1 cellular context compared by ENCODE assay signal in the genomic region with DNA sequence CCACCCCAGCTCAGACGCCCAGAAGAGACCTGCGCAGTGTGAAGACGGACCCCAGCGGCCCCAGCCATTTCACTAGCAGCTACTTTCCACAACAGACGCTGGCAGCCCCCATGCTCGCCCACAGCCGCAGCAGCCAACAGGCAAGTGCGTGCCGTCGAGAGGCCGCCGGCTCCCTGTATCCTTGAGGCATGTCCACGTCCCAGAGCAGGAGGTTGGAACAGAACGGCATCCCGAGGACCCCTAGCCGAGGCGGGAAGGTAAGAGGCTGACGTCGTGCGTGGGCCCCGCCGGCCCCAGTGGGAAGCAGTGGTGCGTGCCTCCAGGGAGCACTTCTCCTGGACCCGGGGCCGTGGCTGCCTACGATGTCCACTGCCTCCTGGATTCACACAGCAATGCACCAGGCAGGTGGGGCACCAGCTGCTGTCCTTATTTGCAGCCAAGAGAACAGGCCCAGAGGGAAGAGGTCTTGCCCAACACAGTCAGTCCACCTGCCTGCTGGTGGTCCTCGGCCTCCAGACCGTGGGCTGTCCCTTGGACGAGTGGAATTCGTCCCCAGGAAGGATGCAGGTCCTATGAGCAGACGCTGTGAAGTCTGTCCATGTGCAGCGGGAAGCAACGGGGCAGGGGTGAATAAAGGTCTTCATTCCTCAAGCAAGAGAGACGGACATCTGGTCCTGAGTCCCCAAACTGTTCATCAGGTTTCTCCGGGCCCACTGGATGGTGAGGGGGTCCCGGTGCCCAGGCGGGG.
TF ChIP-seq lines count a peak whose summit lies in the region.

No MANE protein-coding gene starts in this region.

TF ChIP-seq in K562, 482 proteins besides CTCF, POLR2A, EP300 and RAD21 (continued from another document):
- TF ChIP-seq, protein P1, sequence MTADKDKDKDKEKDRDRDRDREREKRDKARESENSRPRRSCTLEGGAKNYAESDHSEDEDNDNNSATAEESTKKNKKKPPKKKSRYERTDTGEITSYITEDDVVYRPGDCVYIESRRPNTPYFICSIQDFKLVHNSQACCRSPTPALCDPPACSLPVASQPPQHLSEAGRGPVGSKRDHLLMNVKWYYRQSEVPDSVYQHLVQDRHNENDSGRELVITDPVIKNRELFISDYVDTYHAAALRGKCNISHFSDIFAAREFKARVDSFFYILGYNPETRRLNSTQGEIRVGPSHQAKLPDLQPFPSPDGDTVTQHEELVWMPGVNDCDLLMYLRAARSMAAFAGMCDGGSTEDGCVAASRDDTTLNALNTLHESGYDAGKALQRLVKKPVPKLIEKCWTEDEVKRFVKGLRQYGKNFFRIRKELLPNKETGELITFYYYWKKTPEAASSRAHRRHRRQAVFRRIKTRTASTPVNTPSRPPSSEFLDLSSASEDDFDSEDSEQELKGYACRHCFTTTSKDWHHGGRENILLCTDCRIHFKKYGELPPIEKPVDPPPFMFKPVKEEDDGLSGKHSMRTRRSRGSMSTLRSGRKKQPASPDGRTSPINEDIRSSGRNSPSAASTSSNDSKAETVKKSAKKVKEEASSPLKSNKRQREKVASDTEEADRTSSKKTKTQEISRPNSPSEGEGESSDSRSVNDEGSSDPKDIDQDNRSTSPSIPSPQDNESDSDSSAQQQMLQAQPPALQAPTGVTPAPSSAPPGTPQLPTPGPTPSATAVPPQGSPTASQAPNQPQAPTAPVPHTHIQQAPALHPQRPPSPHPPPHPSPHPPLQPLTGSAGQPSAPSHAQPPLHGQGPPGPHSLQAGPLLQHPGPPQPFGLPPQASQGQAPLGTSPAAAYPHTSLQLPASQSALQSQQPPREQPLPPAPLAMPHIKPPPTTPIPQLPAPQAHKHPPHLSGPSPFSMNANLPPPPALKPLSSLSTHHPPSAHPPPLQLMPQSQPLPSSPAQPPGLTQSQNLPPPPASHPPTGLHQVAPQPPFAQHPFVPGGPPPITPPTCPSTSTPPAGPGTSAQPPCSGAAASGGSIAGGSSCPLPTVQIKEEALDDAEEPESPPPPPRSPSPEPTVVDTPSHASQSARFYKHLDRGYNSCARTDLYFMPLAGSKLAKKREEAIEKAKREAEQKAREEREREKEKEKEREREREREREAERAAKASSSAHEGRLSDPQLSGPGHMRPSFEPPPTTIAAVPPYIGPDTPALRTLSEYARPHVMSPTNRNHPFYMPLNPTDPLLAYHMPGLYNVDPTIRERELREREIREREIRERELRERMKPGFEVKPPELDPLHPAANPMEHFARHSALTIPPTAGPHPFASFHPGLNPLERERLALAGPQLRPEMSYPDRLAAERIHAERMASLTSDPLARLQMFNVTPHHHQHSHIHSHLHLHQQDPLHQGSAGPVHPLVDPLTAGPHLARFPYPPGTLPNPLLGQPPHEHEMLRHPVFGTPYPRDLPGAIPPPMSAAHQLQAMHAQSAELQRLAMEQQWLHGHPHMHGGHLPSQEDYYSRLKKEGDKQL (CRISPR knock-in tag; IDR thresholded peaks at IDR 0.05; ENCODE audit: borderline replicate concordance): no peak
- TF ChIP-seq POLR2G (IDR thresholded peaks at IDR 0.05; ENCODE audit: low read depth, low read length): peak; percentile 84
- no peak for TF ChIP-seq GTF2A2 (tag; IDR thresholded peaks at IDR 0.05)
- TF ChIP-seq ESRRB (CRISPR knock-in tag; IDR thresholded peaks at IDR 0.05; ENCODE audit: borderline replicate concordance): no peak
- TF ChIP-seq TAF1 (IDR thresholded peaks at IDR 0.05; ENCODE audit: control insufficient read depth, extremely low read depth, insufficient read depth, low read length, severe bottlenecking): no peak
- TF ChIP-seq, protein P2, sequence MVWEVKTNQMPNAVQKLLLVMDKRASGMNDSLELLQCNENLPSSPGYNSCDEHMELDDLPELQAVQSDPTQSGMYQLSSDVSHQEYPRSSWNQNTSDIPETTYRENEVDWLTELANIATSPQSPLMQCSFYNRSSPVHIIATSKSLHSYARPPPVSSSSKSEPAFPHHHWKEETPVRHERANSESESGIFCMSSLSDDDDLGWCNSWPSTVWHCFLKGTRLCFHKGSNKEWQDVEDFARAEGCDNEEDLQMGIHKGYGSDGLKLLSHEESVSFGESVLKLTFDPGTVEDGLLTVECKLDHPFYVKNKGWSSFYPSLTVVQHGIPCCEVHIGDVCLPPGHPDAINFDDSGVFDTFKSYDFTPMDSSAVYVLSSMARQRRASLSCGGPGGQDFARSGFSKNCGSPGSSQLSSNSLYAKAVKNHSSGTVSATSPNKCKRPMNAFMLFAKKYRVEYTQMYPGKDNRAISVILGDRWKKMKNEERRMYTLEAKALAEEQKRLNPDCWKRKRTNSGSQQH (CRISPR knock-in tag; IDR thresholded peaks at IDR 0.05): no peak
- 0 out of 2 replicates have a peak, but pooled peaks have one; percentile 19 for TF ChIP-seq PML (IDR thresholded peaks at IDR 0.05; ENCODE audit: low read length)
- no peak for TF ChIP-seq SRSF7 (optimal IDR thresholded peaks at IDR 0.05; ENCODE audit: low read depth, low read length)
- TF ChIP-seq KAT2B (IDR thresholded peaks at IDR 0.05; ENCODE audit: low read depth, low read length): no peak
- TF ChIP-seq TEAD2 (tag; IDR thresholded peaks at IDR 0.05): no peak
- TF ChIP-seq, protein P3, sequence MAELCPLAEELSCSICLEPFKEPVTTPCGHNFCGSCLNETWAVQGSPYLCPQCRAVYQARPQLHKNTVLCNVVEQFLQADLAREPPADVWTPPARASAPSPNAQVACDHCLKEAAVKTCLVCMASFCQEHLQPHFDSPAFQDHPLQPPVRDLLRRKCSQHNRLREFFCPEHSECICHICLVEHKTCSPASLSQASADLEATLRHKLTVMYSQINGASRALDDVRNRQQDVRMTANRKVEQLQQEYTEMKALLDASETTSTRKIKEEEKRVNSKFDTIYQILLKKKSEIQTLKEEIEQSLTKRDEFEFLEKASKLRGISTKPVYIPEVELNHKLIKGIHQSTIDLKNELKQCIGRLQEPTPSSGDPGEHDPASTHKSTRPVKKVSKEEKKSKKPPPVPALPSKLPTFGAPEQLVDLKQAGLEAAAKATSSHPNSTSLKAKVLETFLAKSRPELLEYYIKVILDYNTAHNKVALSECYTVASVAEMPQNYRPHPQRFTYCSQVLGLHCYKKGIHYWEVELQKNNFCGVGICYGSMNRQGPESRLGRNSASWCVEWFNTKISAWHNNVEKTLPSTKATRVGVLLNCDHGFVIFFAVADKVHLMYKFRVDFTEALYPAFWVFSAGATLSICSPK (IDR thresholded peaks at IDR 0.05; ENCODE audit: borderline replicate concordance): no peak
- peak; percentile 35; the same call in 1 of the 2 replicates for TF ChIP-seq GABPB1 (CRISPR knock-in tag; IDR thresholded peaks at IDR 0.05)
